ENCODE assay signal across 1 cellular context in genomic region chr9:95021166-95021886, GRCh38.
A peak's percentile ranks its signal among the peaks of the same experiment; 100 is the strongest.
TF ChIP-seq lines count a peak whose summit lies in the region.

No MANE protein-coding gene starts in this region.

TF ChIP-seq in HepG2, 621 proteins besides CTCF, POLR2A, EP300 and RAD21 (continued from another document):
- TF ChIP-seq HNF1B (CRISPR knock-in tag; IDR thresholded peaks at IDR 0.05): no peak
- TF ChIP-seq ZBTB38 (CRISPR knock-in tag; IDR thresholded peaks at IDR 0.05): peak; percentile 75; the same call in 1 of the 2 replicates
- no peak for TF ChIP-seq ZNF567 (CRISPR knock-in tag; IDR thresholded peaks at IDR 0.05; ENCODE audit: borderline replicate concordance)
